8 cellular contexts compared by ENCODE assay signal in genomic region chr12:117212563-117213190, GRCh38. TPM values are rescaled to one million over a fixed set of nuclear protein-coding genes. Genes with fewer than 3 reads are reported as not detected.
DNase-seq lines count a peak whose midpoint lies in the region; ATAC-seq and TF ChIP-seq lines count a peak whose summit lies in the region.

No MANE protein-coding gene starts in this region.

- ATAC-seq in HG02610 (IDR thresholded peaks at IDR 0.05; ENCODE audit: unreplicated experiment) (no peak), GM21447 (IDR thresholded peaks at IDR 0.05; ENCODE audit: unreplicated experiment) (no peak)

- TF ChIP-seq CTCF in GM10266 (IDR thresholded peaks at IDR 0.05; ENCODE audit: control insufficient read depth, insufficient read depth, low read depth, missing control alignments): peak; percentile 86
- TF ChIP-seq CTCF in prostate gland (IDR thresholded peaks at IDR 0.05): peak; percentile 75 to 85 (median 82)

- no peak overlapping the region for H3K9ac ChIP-seq in SK-N-MC (ENCODE audit: insufficient read length)

- H3K36me3 ChIP-seq in SK-N-MC (ENCODE audit: insufficient read depth, low read length) (no peaks in the 10 kb centered on the region), prostate gland (no peaks in the 10 kb centered on the region)

- H3K27me3 ChIP-seq in prostate gland (replicated peaks; ENCODE audit: insufficient read depth): no peaks in the 10 kb centered on the region

- H3K27ac ChIP-seq in SK-N-MC (no peak overlapping the region), prostate gland (no peak overlapping the region)

- no peaks in the 10 kb centered on the region for H3K4me1 ChIP-seq in prostate gland (replicated peaks)

- intact Hi-C loops in prostate gland (cut with DNase I): loop anchor here (2.0 to 10.0 kb wide), 2 partner anchors 152 to 626 kb away; partner anchors contain the start of gene NOS1

- peak; percentile 70 for DNase-seq in GM10266 (ENCODE audit: extremely low spot score)
- DNase-seq in MV-4-11 (lab: John Stamatoyannopoulos, UW): peak; percentile 47
- DNase-seq in SK-N-MC (ENCODE audit: low read depth, low spot score): peak; percentile 30
- peak; percentile 63 for DNase-seq in activated naive CD4-positive, alpha-beta T cell treated with anti-CD3 and anti-CD28 coated beads, Interleukin-2, amount 50 U/mL, for 16 hours
- peak; percentile 66 for DNase-seq in glomerular visceral epithelial cell (ENCODE audit: extremely low spot score)
- peak; percentile 70 for DNase-seq in prostate gland (ENCODE audit: low spot score)

- H3K9me3 ChIP-seq in SK-N-MC (ENCODE audit: low read depth, low read length) (no peaks in the 10 kb centered on the region), prostate gland (no peaks in the 10 kb centered on the region)

- 18% methylated on average over 7 of the region's 7 CpGs for WGBS in prostate gland

- H3K4me3 ChIP-seq in SK-N-MC: no peak overlapping the region
- H3K4me3 ChIP-seq in prostate gland: no peak overlapping the region

- TF ChIP-seq POLR2A in prostate gland (IDR thresholded peaks at IDR 0.05): no peak

RNA-seq across cellular contexts. Expression of gene FBXO21, which starts 22.4 kb away (rescaled TPM):
- total RNA-seq in prostate gland: 100 to 1,000 TPM; 179 to 412 TPM
